22 cellular contexts compared by ENCODE assay signal in the genomic region with DNA sequence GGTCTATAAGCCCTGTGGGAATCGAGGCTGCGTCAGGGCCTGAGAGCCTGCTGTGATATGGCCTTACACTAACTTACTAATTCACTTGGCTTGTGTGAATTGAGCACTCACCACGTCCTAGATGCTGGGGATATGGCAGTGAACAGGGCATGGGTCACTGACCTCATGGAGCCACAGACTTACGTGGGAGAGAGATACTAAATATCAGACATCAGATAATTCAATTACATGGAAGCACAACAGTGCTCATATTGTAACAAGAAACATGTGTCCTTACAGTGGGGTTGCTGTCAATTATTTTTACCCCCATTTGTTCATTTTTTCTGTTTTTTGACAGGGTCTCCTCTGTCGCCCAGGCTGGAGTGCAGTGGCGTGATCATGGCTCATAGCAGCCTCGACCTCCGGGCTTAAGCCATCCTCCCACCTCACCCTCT. TPM values are rescaled to one million over a fixed set of nuclear protein-coding genes. Genes with fewer than 3 reads are reported as not detected.
DNase-seq lines count a peak whose midpoint lies in the region; ATAC-seq and TF ChIP-seq lines count a peak whose summit lies in the region.
"Had no signal": no experiment of that assay in that cellular context is flagged by ENCODE, and none has a peak within 500 bp of the region (broad histone marks: within the 10 kb centered on the region; RNA-seq: fewer than 3 reads in every experiment).

No MANE protein-coding gene starts in this region.

- H2AK5ac ChIP-seq in mesenchymal stem cell (ENCODE audit: low read length, severe bottlenecking): no peak overlapping the region

- no peak overlapping the region for H3K9ac ChIP-seq in mesenchymal stem cell (ENCODE audit: low read length)

- H3K4ac ChIP-seq in mesenchymal stem cell (ENCODE audit: low read depth in 1 of 2, low read length in 2 of 2): no peak overlapping the region

- H4K91ac ChIP-seq in mesenchymal stem cell (ENCODE audit: low read length): no peak overlapping the region

- H3K4me3 ChIP-seq in left ventricle myocardium inferior: no peak overlapping the region
- H3K4me3 ChIP-seq in right atrium auricular region: no peak overlapping the region
- no peak overlapping the region for H3K4me3 ChIP-seq in mesenchymal stem cell (ENCODE audit: insufficient read depth in 1 of 2, low read depth in 1 of 2, low read length in 2 of 2)
- H3K4me3 ChIP-seq: coronary artery, left lung, pancreas, smooth muscle cell, upper lobe of right lung had no signal

- H3K14ac ChIP-seq in mesenchymal stem cell (ENCODE audit: low read length in 2 of 2): no peak overlapping the region

- peaks cover 36% of the 10 kb centered on the region for H3K79me1 ChIP-seq in mesenchymal stem cell (replicated peaks; ENCODE audit: low read length, poor library complexity, severe bottlenecking)

- H3K36me3 ChIP-seq in left ventricle myocardium inferior (peaks cover 69% of the 10 kb centered on the region), right atrium auricular region (peaks cover 57% of the 10 kb centered on the region), mesenchymal stem cell (ENCODE audit: control insufficient read depth in 1 of 2, insufficient read depth in 2 of 2, low read depth in 1 of 2, low read length in 2 of 2) (peaks cover 59 to 68% of the 10 kb centered on the region in 2 experiments)

- H3K4me1 ChIP-seq in left ventricle myocardium inferior: peaks cover 57% of the 10 kb centered on the region
- peaks cover 0 to 35% of the 10 kb centered on the region in 2 donors for H3K4me1 ChIP-seq in right atrium auricular region
- H3K4me1 ChIP-seq in mesenchymal stem cell (ENCODE audit: control insufficient read depth, insufficient read depth, low read depth, low read length): peaks cover 34% of the 10 kb centered on the region
- H3K4me1 ChIP-seq: upper lobe of right lung had no signal

- no peaks in the 10 kb centered on the region for H3K9me3 ChIP-seq in left ventricle myocardium inferior (replicated peaks)
- H3K9me3 ChIP-seq in right atrium auricular region: no peaks in the 10 kb centered on the region
- H3K9me3 ChIP-seq in mesenchymal stem cell (ENCODE audit: control insufficient read depth, low read length): no peaks in the 10 kb centered on the region
- H3K9me3 ChIP-seq: left lung, pancreas, upper lobe of right lung had no signal

- H3K18ac ChIP-seq in mesenchymal stem cell (ENCODE audit: low read depth in 1 of 2, low read length in 2 of 2): no peak overlapping the region

- H3K36me3 Mint-ChIP-seq in type B pancreatic cell: peaks cover 11% of the 10 kb centered on the region

- H2BK12ac ChIP-seq in mesenchymal stem cell (ENCODE audit: low read length in 2 of 2): no peak overlapping the region

- no peak overlapping the region for H2BK15ac ChIP-seq in mesenchymal stem cell (ENCODE audit: low read depth, poor library complexity, severe bottlenecking)

- peaks cover 43% of the 10 kb centered on the region for H3K4me1 Mint-ChIP-seq in type B pancreatic cell (ENCODE audit: unreplicated experiment)

- peak overlapping the region; percentile 33 for H3K27ac Mint-ChIP-seq in type B pancreatic cell
- H3K27ac Mint-ChIP-seq: activated T-cell treated with anti-CD3 and anti-CD28 coated beads, Interleukin-2, amount 50 U/mL, for 72 hours had no signal

- no peak overlapping the region for H3K23ac ChIP-seq in mesenchymal stem cell (ENCODE audit: low read length in 2 of 2)

- no peak for TF ChIP-seq CTCF in left ventricle myocardium inferior (IDR thresholded peaks at IDR 0.05; ENCODE audit: borderline replicate concordance)
- no peak for TF ChIP-seq CTCF in right atrium auricular region (IDR thresholded peaks at IDR 0.05)
- TF ChIP-seq CTCF in type B pancreatic cell (conservative IDR thresholded peaks at IDR 0.05): no peak

- no peak overlapping the region for H3K4me2 ChIP-seq in mesenchymal stem cell (ENCODE audit: low read length, poor library complexity, severe bottlenecking)
- H3K4me2 ChIP-seq: smooth muscle cell had no signal

- no peak overlapping the region for H2BK120ac ChIP-seq in mesenchymal stem cell (ENCODE audit: low read depth, low read length)

- 95% methylated on average over 6 of the region's 8 CpGs for WGBS in mesenchymal stem cell

- no peak overlapping the region for H2AFZ ChIP-seq in mesenchymal stem cell (ENCODE audit: low read depth, low read length)

- H3K9me3 Mint-ChIP-seq in type B pancreatic cell: no peaks in the 10 kb centered on the region
- H3K9me3 Mint-ChIP-seq: activated T-cell treated with anti-CD3 and anti-CD28 coated beads, Interleukin-2, amount 50 U/mL, for 72 hours had no signal

- H4K8ac ChIP-seq in mesenchymal stem cell (ENCODE audit: low read length): no peak overlapping the region

- H2BK5ac ChIP-seq in mesenchymal stem cell (ENCODE audit: low read depth, low read length, poor library complexity, severe bottlenecking): no peak overlapping the region

- intact Hi-C loops in left ventricle myocardium inferior (cut with micrococcal nuclease) (loop anchor here (10.0 kb wide), 1 partner anchor 131 kb away; a partner anchor contains a TSS), head of caudate nucleus (cut with DNase I) (loop anchor here (10.0 kb wide), 1 partner anchor 331 kb away; no protein-coding TSS in a partner anchor)

- H3K27me3 Mint-ChIP-seq in type B pancreatic cell: no peaks in the 10 kb centered on the region

- DNase-seq in left ventricle myocardium inferior: no peak
- no peak for DNase-seq in right atrium auricular region (ENCODE audit: low spot score)
- no peak for DNase-seq in mesenchymal stem cell
- no peak for DNase-seq in type B pancreatic cell (ENCODE audit: extremely low spot score, unreplicated experiment)
- DNase-seq in stimulated activated CD4-positive, alpha-beta T cell treated with anti-CD3 and anti-CD28 coated beads, Interleukin-1b, Interleukin-23, amount 100 ng/mL, for 48 hours: no peak
- DNase-seq in head of caudate nucleus: no peak
- DNase-seq: activated CD4-positive, alpha-beta T cell treated with anti-CD3 and anti-CD28 coated beads for 4 hours; activated naive CD4-positive, alpha-beta T cell treated with Interleukin-2 at 50 U/mL for 16 hours; activated T-cell treated with anti-CD3 and anti-CD28 coated beads, Interleukin-2, amount 50 U/mL, for 72 hours; left lung; NCI-H1436; NCI-H446; NCI-H774; pancreas; retina; upper lobe of right lung had no signal

- no peaks in the 10 kb centered on the region for H3K27me3 ChIP-seq in left ventricle myocardium inferior (ENCODE audit: low read depth)
- no peaks in the 10 kb centered on the region for H3K27me3 ChIP-seq in right atrium auricular region
- no peaks in the 10 kb centered on the region for H3K27me3 ChIP-seq in mesenchymal stem cell (ENCODE audit: control insufficient read depth in 1 of 2, insufficient read depth in 1 of 2, low read length in 2 of 2)
- H3K27me3 ChIP-seq: left lung, pancreas, upper lobe of right lung had no signal

- no peak for ATAC-seq in SK-N-SH treated with all-trans-retinoic acid at 6 μM for 48 hours
- no peak for ATAC-seq in HG02763 (IDR thresholded peaks at IDR 0.05; ENCODE audit: unreplicated experiment)

- H3K27ac ChIP-seq in left ventricle myocardium inferior (replicated peaks) (peak overlapping the region; percentile 72), right atrium auricular region (peak overlapping the region in 1 of 2 donors; percentile 24), mesenchymal stem cell (ENCODE audit: low read length, poor library complexity, severe bottlenecking) (peak overlapping the region; percentile 58)
- H3K27ac ChIP-seq: coronary artery, HL-60, left lung, pancreas, upper lobe of right lung had no signal

- H3K4me3 Mint-ChIP-seq in type B pancreatic cell: no peak overlapping the region
- H3K4me3 Mint-ChIP-seq: activated T-cell treated with anti-CD3 and anti-CD28 coated beads, Interleukin-2, amount 50 U/mL, for 72 hours; T-helper 2 cell treated with Interferon-gamma antibody and Interleukin-4, amounts not matched to agents 5 μg/mL and 100 μg/mL, for 36 hours had no signal

TF ChIP-seq in SK-N-SH treated with all-trans-retinoic acid at 6 μM for 48 hours, 23 proteins besides CTCF, POLR2A, EP300 and RAD21:
- 0 out of 2 replicates have a peak, but pooled peaks have one; percentile 29 for TF ChIP-seq TCF4 (CRISPR knock-in tag; IDR thresholded peaks at IDR 0.05; ENCODE audit: borderline replicate concordance)
- TF ChIP-seq, protein P1, sequence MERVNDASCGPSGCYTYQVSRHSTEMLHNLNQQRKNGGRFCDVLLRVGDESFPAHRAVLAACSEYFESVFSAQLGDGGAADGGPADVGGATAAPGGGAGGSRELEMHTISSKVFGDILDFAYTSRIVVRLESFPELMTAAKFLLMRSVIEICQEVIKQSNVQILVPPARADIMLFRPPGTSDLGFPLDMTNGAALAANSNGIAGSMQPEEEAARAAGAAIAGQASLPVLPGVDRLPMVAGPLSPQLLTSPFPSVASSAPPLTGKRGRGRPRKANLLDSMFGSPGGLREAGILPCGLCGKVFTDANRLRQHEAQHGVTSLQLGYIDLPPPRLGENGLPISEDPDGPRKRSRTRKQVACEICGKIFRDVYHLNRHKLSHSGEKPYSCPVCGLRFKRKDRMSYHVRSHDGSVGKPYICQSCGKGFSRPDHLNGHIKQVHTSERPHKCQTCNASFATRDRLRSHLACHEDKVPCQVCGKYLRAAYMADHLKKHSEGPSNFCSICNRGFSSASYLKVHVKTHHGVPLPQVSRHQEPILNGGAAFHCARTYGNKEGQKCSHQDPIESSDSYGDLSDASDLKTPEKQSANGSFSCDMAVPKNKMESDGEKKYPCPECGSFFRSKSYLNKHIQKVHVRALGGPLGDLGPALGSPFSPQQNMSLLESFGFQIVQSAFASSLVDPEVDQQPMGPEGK (CRISPR knock-in tag; IDR thresholded peaks at IDR 0.05; ENCODE audit: borderline replicate concordance): no peak

RNA-seq across cellular contexts. Expression of a gene that starts 11.5 kb away (rescaled TPM):
- total RNA-seq in left ventricle myocardium inferior (2.7 TPM), right atrium auricular region (1 to 10 TPM in 1 of 2 donors, under 1 TPM in 1; 0.63 to 1.3 TPM), type B pancreatic cell (ENCODE audit: low replicate concordance) (3.1 and 4.2 TPM in 2 replicates)
- polyA plus RNA-seq in mesenchymal stem cell (2013, experiment 1 of 2): 0.32 TPM
- polyA plus RNA-seq in mesenchymal stem cell (2013, experiment 2 of 2): 0.29 TPM
